ENCODE assay signal across 35 cellular contexts in genomic region chrX:138769918-138770317, GRCh38.
"Had no signal": no experiment of that assay in that cellular context is flagged by ENCODE, and none has a peak within 500 bp of the region (broad histone marks: within the 10 kb centered on the region; RNA-seq: fewer than 3 reads in every experiment).

No MANE protein-coding gene starts in this region.

- DNase-seq: Kasumi-1, MG63, MM.1S, MV-4-11, NCI-H1048, NCI-H1092, NCI-H1092 treated with DMSO at 0.1 percent for 48 hours, NCI-H1105, NCI-H1105 treated with DMSO at 0.1 percent for 48 hours, NCI-H1417, NCI-H1417 treated with DMSO at 0.1 percent for 48 hours, NCI-H1436, NCI-H1436 treated with DMSO at 0.1 percent for 48 hours, NCI-H146, NCI-H1694, NCI-H1694 treated with DMSO at 0.1 percent for 48 hours, NCI-H187, NCI-H187 treated with DMSO at 0.1 percent for 48 hours, NCI-H1930, NCI-H2029, NCI-H2029 treated with DMSO at 0.1 percent for 48 hours, NCI-H2081, NCI-H2081 treated with DMSO at 0.1 percent for 48 hours, NCI-H2107, NCI-H2171, NCI-H2171 treated with DMSO at 0.1 percent for 48 hours, NCI-H2227 treated with DMSO at 0.1 percent for 48 hours, NCI-H226, NCI-H345, NCI-H446, NCI-H446 treated with DMSO at 0.1 percent for 48 hours, NCI-H510A, NCI-H510A treated with DMSO at 0.1 percent for 48 hours, NCI-H524, NCI-H524 treated with DMSO at 0.1 percent for 48 hours had no signal

- H3K4me3 ChIP-seq: MG63 had no signal

- H3K36me3 ChIP-seq: MG63 had no signal

- H3K27me3 ChIP-seq: MG63 had no signal

- H3K9me3 ChIP-seq: MG63 had no signal
